In the genomic region with DNA sequence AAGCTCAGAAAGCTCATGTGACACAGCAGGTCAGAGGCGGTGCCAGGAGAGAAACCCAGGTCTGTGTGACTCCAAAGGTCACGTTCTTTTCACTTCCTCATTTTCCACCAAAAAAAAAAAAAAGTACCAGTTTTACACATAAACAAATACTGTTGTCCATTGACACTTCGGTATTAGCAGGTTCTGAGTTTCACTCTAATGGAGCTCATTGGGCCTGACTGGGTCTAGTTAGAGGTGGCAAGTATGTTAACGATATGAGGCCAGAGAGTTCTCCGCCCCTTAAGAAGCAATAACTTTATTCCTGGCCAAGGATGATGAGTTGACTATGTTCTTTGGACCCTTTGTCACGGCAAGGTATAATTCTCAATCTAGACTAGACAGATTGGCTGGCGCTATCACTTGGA, we compare ENCODE assay signal across 10 cellular contexts. TPM values are rescaled to one million over a fixed set of nuclear protein-coding genes. Genes with fewer than 3 reads are reported as not detected.
A peak's percentile ranks its signal among the peaks of the same experiment; 100 is the strongest.
DNase-seq lines count a peak whose midpoint lies in the region; ATAC-seq, FAIRE-seq and TF ChIP-seq lines count a peak whose summit lies in the region.
"Had no signal": no experiment of that assay in that cellular context is flagged by ENCODE, and none has a peak within 500 bp of the region (broad histone marks: within the 10 kb centered on the region; RNA-seq: fewer than 3 reads in every experiment).

No MANE protein-coding gene starts in this region.

- H3K23ac ChIP-seq in mesenchymal stem cell (ENCODE audit: low read length in 2 of 2), result no peak overlapping the region

- no peak overlapping the region for H4K8ac ChIP-seq in mesenchymal stem cell (ENCODE audit: low read length)

- H3K4me3 ChIP-seq in HL-60 (replicated peaks; ENCODE audit: insufficient read depth, low read length), result no peak overlapping the region
- no peak overlapping the region for H3K4me3 ChIP-seq in mesenchymal stem cell (ENCODE audit: insufficient read depth in 1 of 2, low read depth in 1 of 2, low read length in 2 of 2)
- H3K4me3 ChIP-seq: heart left ventricle had no signal

- no peak overlapping the region for H3K14ac ChIP-seq in mesenchymal stem cell (ENCODE audit: low read length in 2 of 2)

- FAIRE-seq in GM18507 (lab: Jason Lieb, UNC), result peak; percentile 93

- H3K4me2 ChIP-seq in mesenchymal stem cell (ENCODE audit: low read length, poor library complexity, severe bottlenecking), result no peak overlapping the region

- no peaks in the 10 kb centered on the region for H3K79me1 ChIP-seq in mesenchymal stem cell (replicated peaks; ENCODE audit: low read length, poor library complexity, severe bottlenecking)

- H3K9ac ChIP-seq in mesenchymal stem cell (ENCODE audit: low read length), result no peak overlapping the region

- H2BK5ac ChIP-seq in mesenchymal stem cell (ENCODE audit: low read depth, low read length, poor library complexity, severe bottlenecking), result no peak overlapping the region

- H4K91ac ChIP-seq in mesenchymal stem cell (ENCODE audit: low read length), result no peak overlapping the region

- H3K9me3 ChIP-seq in mesenchymal stem cell (ENCODE audit: control insufficient read depth, low read length), result no peaks in the 10 kb centered on the region
- H3K9me3 ChIP-seq: heart left ventricle had no signal

- no peak overlapping the region for H2BK120ac ChIP-seq in mesenchymal stem cell (ENCODE audit: low read depth, low read length)

- H3K27me3 ChIP-seq in HL-60 (ENCODE audit: insufficient read depth, poor library complexity, severe bottlenecking) (no peaks in the 10 kb centered on the region), mesenchymal stem cell (ENCODE audit: control insufficient read depth in 1 of 2, insufficient read depth in 1 of 2, low read length in 2 of 2) (no peaks in the 10 kb centered on the region)
- H3K27me3 ChIP-seq: heart left ventricle had no signal

- 91% methylated on average over 7 of the region's 7 CpGs for WGBS in mesenchymal stem cell

- no peak overlapping the region for H2AFZ ChIP-seq in mesenchymal stem cell (ENCODE audit: low read depth, low read length)

- H3K4me1 ChIP-seq in mesenchymal stem cell (ENCODE audit: control insufficient read depth, insufficient read depth, low read depth, low read length), result no peaks in the 10 kb centered on the region

- no peak overlapping the region for H2BK12ac ChIP-seq in mesenchymal stem cell (ENCODE audit: low read length in 2 of 2)

- H2BK15ac ChIP-seq in mesenchymal stem cell (ENCODE audit: low read depth, poor library complexity, severe bottlenecking), result no peak overlapping the region

- no peak overlapping the region for H2AK5ac ChIP-seq in mesenchymal stem cell (ENCODE audit: low read length, severe bottlenecking)

- peak; percentile 69 for ATAC-seq in GM21737 (IDR thresholded peaks at IDR 0.05; ENCODE audit: unreplicated experiment)
- ATAC-seq in left lobe of liver, result peak; percentile 92

- H3K27ac ChIP-seq in HL-60 (replicated peaks), result peak overlapping the region; percentile 58
- no peak overlapping the region for H3K27ac ChIP-seq in mesenchymal stem cell (ENCODE audit: low read length, poor library complexity, severe bottlenecking)

- peak; percentile 46 for DNase-seq in GM18507 (ENCODE audit: extremely low spot score, insufficient read length, low read depth)
- peak in 1 of 2 experiments; percentile 69 for DNase-seq in HL-60 (ENCODE audit: low read depth in 1 of 2, low spot score in 1 of 2)
- DNase-seq in left lobe of liver (ENCODE audit: low spot score), result peak; percentile 69
- DNase-seq in middle frontal gyrus (ENCODE audit: extremely low spot score, low spot score), result no peak
- no peak for DNase-seq in activated effector memory CD4-positive, alpha-beta T cell treated with Interleukin-2 at 50 U/mL for 16 hours
- DNase-seq in mesenchymal stem cell, result no peak
- no peak for DNase-seq in NCI-H69 (lab: John Stamatoyannopoulos, UW)
- DNase-seq: activated naive CD4-positive, alpha-beta T cell treated with anti-CD3 and anti-CD28 coated beads for 36 hours; heart left ventricle had no signal

- no peaks in the 10 kb centered on the region for H3K36me3 ChIP-seq in mesenchymal stem cell (ENCODE audit: control insufficient read depth in 1 of 2, insufficient read depth in 2 of 2, low read depth in 1 of 2, low read length in 2 of 2)
- H3K36me3 ChIP-seq: heart left ventricle had no signal

- no peak for TF ChIP-seq CTCF in HL-60 (IDR thresholded peaks at IDR 0.05; ENCODE audit: insufficient read depth, low read length)

- no peak overlapping the region for H3K4ac ChIP-seq in mesenchymal stem cell (ENCODE audit: low read depth in 1 of 2, low read length in 2 of 2)

- no peak overlapping the region for H3K18ac ChIP-seq in mesenchymal stem cell (ENCODE audit: low read depth in 1 of 2, low read length in 2 of 2)

RNA-seq across cellular contexts. Expression of a gene that starts 30.0 kb away (rescaled TPM):
- 8.0 TPM for total RNA-seq in left lobe of liver
- 10.6 TPM for polyA plus RNA-seq in mesenchymal stem cell (2013, experiment 1 of 2)
- polyA plus RNA-seq in mesenchymal stem cell (2013, experiment 2 of 2), result 11.2 TPM

RNA-seq across cellular contexts. Expression of a gene that starts 33.4 kb away (rescaled TPM):
- total RNA-seq in left lobe of liver, result 129 TPM
- polyA plus RNA-seq in mesenchymal stem cell (2013, experiment 1 of 2), result 591 TPM
- 615 TPM for polyA plus RNA-seq in mesenchymal stem cell (2013, experiment 2 of 2)

Comparison
In these comparisons a context has a peak if more than half of its experiments do, and no peak if none do; other contexts are left out.
1. DNase-seq: peak in GM18507 (single experiment) and left lobe of liver (single experiment); none in middle frontal gyrus (single experiment), activated effector memory CD4-positive, alpha-beta T cell treated with Interleukin-2 at 50 U/mL for 16 hours (single experiment), mesenchymal stem cell (single experiment) and NCI-H69 (single experiment).